Comparison of ENCODE assay signal across 22 cellular contexts in genomic region chr12:52166672-52167071, GRCh38. TPM values are rescaled to one million over a fixed set of nuclear protein-coding genes. Genes with fewer than 3 reads are reported as not detected.
"Had no signal": no experiment of that assay in that cellular context is flagged by ENCODE, and none has a peak within 500 bp of the region (broad histone marks: within the 10 kb centered on the region; RNA-seq: fewer than 3 reads in every experiment).

No MANE protein-coding gene starts in this region.

- H3K27me3 ChIP-seq: ascending aorta, thyroid gland had no signal

- H3K4me1 ChIP-seq: ascending aorta had no signal

- ATAC-seq: activated CD4-positive, CD25-positive, alpha-beta regulatory T cell treated with anti-CD3 and anti-CD28 coated beads, Interleukin-2, amount 50 U/mL, for 24 hours; activated T-cell treated with anti-CD3 and anti-CD28 coated beads, Interleukin-2, amount 50 U/mL, for 4 hours; lower lobe of right lung had no signal

- H3K9me3 ChIP-seq: ascending aorta, lower lobe of right lung, thyroid gland had no signal

- DNase-seq: activated CD4-positive, alpha-beta T cell treated with anti-CD3 and anti-CD28 coated beads, Interleukin-2, amount 50 U/mL, for 1 hour; activated CD8-positive, alpha-beta memory T cell treated with anti-CD3 and anti-CD28 coated beads, Interleukin-2, amount 50 U/mL, for 4 hours; activated effector memory CD4-positive, alpha-beta T cell treated with Interleukin-2 at 50 U/mL for 16 hours; activated naive CD4-positive, alpha-beta T cell treated with anti-CD3 and anti-CD28 coated beads, Interleukin-2, amount 10 ng/mL, durations not matched to agents 7 days and 5 days; activated T-cell treated with anti-CD3 and anti-CD28 coated beads, Interleukin-2, amount 50 U/mL, for 4 hours; cortex of kidney; hippocampal formation; islet precursor cell; lower lobe of right lung; nucleus accumbens; stimulated activated CD4-positive, alpha-beta T cell treated with anti-CD3 and anti-CD28 coated beads, Interleukin-1b, Interleukin-23, amount 100 ng/mL, for 48 hours; stimulated activated CD8-positive, alpha-beta memory T cell treated with anti-CD3 and anti-CD28 coated beads, Interleukin-4, amount 100 ng/mL, for 48 hours; stimulated activated naive CD4-positive, alpha-beta T cell treated with Interleukin-2 at 50 U/mL for 16 hours; T-helper 1 cell; T1000; thyroid gland had no signal

- H3K27ac ChIP-seq: ascending aorta, lower lobe of right lung had no signal

- H3K36me3 ChIP-seq: ascending aorta, lower lobe of right lung, thyroid gland had no signal

- H3K27ac Mint-ChIP-seq: activated naive CD4-positive, alpha-beta T cell treated with anti-CD3 and anti-CD28 coated beads, Interleukin-2, amount 10 ng/mL, durations not matched to agents 7 days and 5 days had no signal

- FAIRE-seq: endometrium had no signal

- H3K4me3 ChIP-seq: ascending aorta, lower lobe of right lung, thyroid gland had no signal

- H3K4me3 Mint-ChIP-seq: activated naive CD4-positive, alpha-beta T cell treated with anti-CD3 and anti-CD28 coated beads, Interleukin-2, amount 10 ng/mL, durations not matched to agents 7 days and 5 days; activated T-cell treated with anti-CD3 and anti-CD28 coated beads, Interleukin-2, amount 50 U/mL, for 4 hours; central memory CD8-positive, alpha-beta T cell; nephron had no signal

- H3K9me3 Mint-ChIP-seq: activated naive CD4-positive, alpha-beta T cell treated with anti-CD3 and anti-CD28 coated beads, Interleukin-2, amount 10 ng/mL, durations not matched to agents 7 days and 5 days; activated T-cell treated with anti-CD3 and anti-CD28 coated beads, Interleukin-2, amount 50 U/mL, for 4 hours; central memory CD8-positive, alpha-beta T cell; nephron had no signal

RNA-seq across cellular contexts. Expression of gene KRT80, which starts 25.1 kb away (rescaled TPM):
- total RNA-seq: ascending aorta, subcutaneous adipose tissue had no signal
